Comparison of ENCODE assay signal across 9 cellular contexts in genomic region chr22:29994941-29995340, GRCh38.
A peak's percentile ranks its signal among the peaks of the same experiment; 100 is the strongest.
DNase-seq lines count a peak whose midpoint lies in the region; FAIRE-seq and TF ChIP-seq lines count a peak whose summit lies in the region.
"Had no signal": no experiment of that assay in that cellular context is flagged by ENCODE, and none has a peak within 500 bp of the region (broad histone marks: within the 10 kb centered on the region; RNA-seq: fewer than 3 reads in every experiment).

No MANE protein-coding gene starts in this region.

- H3K27ac Mint-ChIP-seq in CD14-positive monocyte, result peak overlapping the region in 4 of 7 donors; percentile 46 to 75 (median 52)

- H3K36me3 Mint-ChIP-seq in CD14-positive monocyte, result peaks cover 74 to 88% of the 10 kb centered on the region in 2 donors
- H3K36me3 Mint-ChIP-seq: activated naive CD4-positive, alpha-beta T cell treated with anti-CD3 and anti-CD28 coated beads, Interleukin-2, amount 50 U/mL, for 72 hours had no signal

- H3K27ac ChIP-seq in mucosa of rectum (ENCODE audit: low read depth in 2 of 2, low read length in 2 of 2), result peak overlapping the region; percentile 62 to 72

- no peaks in the 10 kb centered on the region for H3K9me3 ChIP-seq in mucosa of rectum (ENCODE audit: control insufficient read depth in 2 of 2, low read length in 2 of 2)

- H3K9me3 Mint-ChIP-seq in CD14-positive monocyte, result no peaks in the 10 kb centered on the region
- H3K9me3 Mint-ChIP-seq: activated naive CD4-positive, alpha-beta T cell treated with anti-CD3 and anti-CD28 coated beads, Interleukin-2, amount 50 U/mL, for 72 hours had no signal

- DNase-seq in CD14-positive monocyte (ENCODE audit: low spot score) (no peak), LoVo (ENCODE audit: low spot score) (peak; percentile 62), choroid plexus epithelial cell (ENCODE audit: low read depth) (peak; percentile 76), HPDE6-E6E7 (ENCODE audit: extremely low spot score) (no peak), midbrain (lab: John Stamatoyannopoulos, UW) (no peak), HTR-8/SVneo (ENCODE audit: insufficient read length, low spot score) (no peak)
- no peak for DNase-seq in activated CD4-positive, CD25-positive, alpha-beta regulatory T cell treated with anti-CD3 and anti-CD28 coated beads, Interleukin-2, amount 50 U/mL, for 72 hours

- H3K4me3 Mint-ChIP-seq in CD14-positive monocyte, result no peak overlapping the region

- H3K4me3 ChIP-seq in choroid plexus epithelial cell (ENCODE audit: low read depth, low read length) (no peak overlapping the region), mucosa of rectum (ENCODE audit: low read length in 2 of 2) (no peak overlapping the region)

- FAIRE-seq in HTR-8/SVneo (lab: Jason Lieb, UNC), result no peak

- H3K27me3 Mint-ChIP-seq in CD14-positive monocyte (ENCODE audit: low read depth in 3 of 3), result no peaks in the 10 kb centered on the region

- TF ChIP-seq CTCF in CD14-positive monocyte (IDR thresholded peaks at IDR 0.05) (no peak), choroid plexus epithelial cell (conservative IDR thresholded peaks at IDR 0.05; ENCODE audit: low read depth, low read length) (no peak)

- H3K36me3 ChIP-seq in mucosa of rectum (ENCODE audit: control insufficient read depth in 2 of 2, insufficient read depth in 2 of 2, low read length in 2 of 2), result peaks cover 10% of the 10 kb centered on the region in 2 donors

- H3K27me3 ChIP-seq in mucosa of rectum (ENCODE audit: control insufficient read depth in 2 of 2, insufficient read depth in 2 of 2, low read length in 2 of 2), result no peaks in the 10 kb centered on the region

- H3K9ac ChIP-seq in mucosa of rectum (ENCODE audit: low read depth in 1 of 2, low read length in 2 of 2), result peak overlapping the region in 1 of 2 donors; percentile 14

- peaks cover 6 to 16% of the 10 kb centered on the region in 2 donors for H3K4me1 ChIP-seq in mucosa of rectum (ENCODE audit: control insufficient read depth in 2 of 2, insufficient read depth in 2 of 2, low read length in 2 of 2)

- intact Hi-C loops in CD14-positive monocyte (cut with micrococcal nuclease), result no loop called here

- peaks cover 4% of the 10 kb centered on the region for H3K4me1 Mint-ChIP-seq in CD14-positive monocyte

Comparison
In these comparisons a context has a peak if more than half of its experiments do, and no peak if none do; other contexts are left out.
1. DNase-seq: peak in LoVo (single experiment) and choroid plexus epithelial cell (single experiment); none in CD14-positive monocyte (single experiment), HPDE6-E6E7 (single experiment), midbrain (single experiment), activated CD4-positive, CD25-positive, alpha-beta regulatory T cell treated with anti-CD3 and anti-CD28 coated beads, Interleukin-2, amount 50 U/mL, for 72 hours (single experiment) and HTR-8/SVneo (single experiment).